ENCODE assay signal across 1 cellular context in the genomic region with DNA sequence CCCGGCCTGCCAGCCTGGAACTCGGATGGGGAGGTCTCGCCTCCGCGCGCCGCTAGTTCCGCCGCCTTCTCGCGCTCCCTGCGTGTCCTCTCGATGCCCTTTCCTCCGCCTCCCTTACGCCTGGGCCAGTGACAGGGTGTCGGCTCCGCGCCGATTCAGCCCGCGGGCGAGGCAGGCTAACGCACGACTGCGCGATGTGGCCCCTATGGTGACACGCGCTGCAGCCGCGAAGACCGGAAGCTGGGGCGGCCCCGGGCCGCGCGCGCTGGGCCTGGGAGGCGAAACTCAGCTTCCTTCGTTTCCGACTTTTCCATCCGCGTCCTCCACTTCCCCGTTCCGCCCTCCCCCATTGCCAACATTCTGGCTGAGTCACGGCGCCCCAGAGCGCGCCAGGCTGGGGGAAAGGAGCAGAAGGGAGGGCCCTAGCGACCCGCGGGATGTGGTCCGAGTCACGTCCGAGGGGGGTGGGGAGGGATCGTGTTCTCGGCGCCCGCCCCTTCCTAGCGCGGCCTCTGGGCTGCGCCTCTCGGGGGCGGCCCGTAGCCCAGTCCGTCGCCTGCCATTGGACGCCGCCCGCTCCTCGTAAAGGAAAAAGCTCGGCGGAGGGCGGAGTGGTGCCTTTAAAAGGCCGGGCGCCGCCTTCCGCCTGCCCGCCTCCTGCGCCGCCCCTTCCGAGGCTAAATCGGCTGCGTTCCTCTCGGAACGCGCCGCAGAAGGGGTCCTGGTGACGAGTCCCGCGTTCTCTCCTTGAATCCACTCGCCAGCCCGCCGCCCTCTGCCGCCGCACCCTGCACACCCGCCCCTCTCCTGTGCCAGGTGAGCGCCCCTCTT.
TF ChIP-seq lines count a peak whose summit lies in the region.

TSS of gene ALDOA (plus strand) at position 649 of the 831 bp plus-strand sequence. CDS start 1,138 bp downstream, outside the sequence.

TF ChIP-seq in K562, 482 proteins besides CTCF, POLR2A, EP300 and RAD21 (continued from another document and continues in another):
- TF ChIP-seq CREB3 (tag; conservative IDR thresholded peaks at IDR 0.05; ENCODE audit: low read depth) (peak; percentile 77; the same call in 1 of the 2 replicates), NR1H2 (CRISPR knock-in tag; IDR thresholded peaks at IDR 0.05) (no peak), ZNF133 (CRISPR knock-in tag; IDR thresholded peaks at IDR 0.05) (no peak), BACH1 (tag; IDR thresholded peaks at IDR 0.05) (peak; percentile 99), ZNF175 (CRISPR knock-in tag; IDR thresholded peaks at IDR 0.05; ENCODE audit: low read depth) (no peak), ZNF24 (IDR thresholded peaks at IDR 0.05) (peak; percentile 73; the same call in 1 of the 2 replicates), NRF1 (conservative IDR thresholded peaks at IDR 0.05 in 1 of 2, IDR thresholded peaks at IDR 0.05 in 1 of 2) (peak; percentile 97 to 98; a peak in 3 of 4 replicates), ZNF561 (CRISPR knock-in tag; conservative IDR thresholded peaks at IDR 0.05) (no peak), ZC3H8 (IDR thresholded peaks at IDR 0.05) (0 out of 2 replicates have a peak, but pooled peaks have one; percentile 19), SMC3 (conservative IDR thresholded peaks at IDR 0.05; ENCODE audit: insufficient read depth, low read depth, low read length) (no peak), PTTG1 (tag; IDR thresholded peaks at IDR 0.05; ENCODE audit: low read depth) (no peak), CBFB (CRISPR knock-in tag; IDR thresholded peaks at IDR 0.05) (no peak), TEAD4 (IDR thresholded peaks at IDR 0.05; ENCODE audit: low read length) (peak; percentile 20; the same call in 1 of the 2 replicates), TEAD4 (CRISPR knock-in tag; IDR thresholded peaks at IDR 0.05; ENCODE audit: borderline replicate concordance) (peak; percentile 85; the same call in 1 of the 2 replicates), KDM4B (IDR thresholded peaks at IDR 0.05; ENCODE audit: borderline replicate concordance in 2 of 2, low read depth in 1 of 2) (peak in 1 of 2 experiments; percentile 31; a peak in 1 of 4 replicates), ZNF431 (CRISPR knock-in tag; IDR thresholded peaks at IDR 0.05) (peak; percentile 50; the same call in 1 of the 2 replicates), ETS2 (tag; IDR thresholded peaks at IDR 0.05; ENCODE audit: borderline replicate concordance, poor library complexity, severe bottlenecking) (no peak), ARID1B (IDR thresholded peaks at IDR 0.05) (peak; percentile 65), CTBP1 (IDR thresholded peaks at IDR 0.05; ENCODE audit: borderline replicate concordance) (peak; percentile 97), SNIP1 (IDR thresholded peaks at IDR 0.05; ENCODE audit: low read depth) (no peak), ZNF347 (CRISPR knock-in tag; IDR thresholded peaks at IDR 0.05; ENCODE audit: low read depth) (no peak), FOXJ3 (CRISPR knock-in tag; IDR thresholded peaks at IDR 0.05) (no peak), RBFOX2 (IDR thresholded peaks at IDR 0.05; ENCODE audit: low read depth, low read length) (peak; percentile 97), ZNF197 (CRISPR knock-in tag; IDR thresholded peaks at IDR 0.05; ENCODE audit: low read depth) (no peak), HMGXB4 (CRISPR knock-in tag; IDR thresholded peaks at IDR 0.05) (no peak), STAT5B (CRISPR knock-in tag; IDR thresholded peaks at IDR 0.05) (no peak), BCL6 (CRISPR knock-in tag; IDR thresholded peaks at IDR 0.05) (no peak), CAMTA2 (CRISPR knock-in tag; conservative IDR thresholded peaks at IDR 0.05) (no peak), ZKSCAN8 (CRISPR knock-in tag; IDR thresholded peaks at IDR 0.05) (no peak), ZNF696 (CRISPR knock-in tag; conservative IDR thresholded peaks at IDR 0.05) (no peak), NFE2L1 (tag; IDR thresholded peaks at IDR 0.05; ENCODE audit: borderline replicate concordance, low read depth) (no peak), NFXL1 (CRISPR knock-in tag; IDR thresholded peaks at IDR 0.05) (no peak), ZNF707 (CRISPR knock-in tag; conservative IDR thresholded peaks at IDR 0.05) (no peak), ZNF41 (CRISPR knock-in tag; conservative IDR thresholded peaks at IDR 0.05) (no peak), HDGF (IDR thresholded peaks at IDR 0.05) (no peak), CLOCK (CRISPR knock-in tag; IDR thresholded peaks at IDR 0.05; ENCODE audit: borderline replicate concordance) (no peak), KAT7 (CRISPR knock-in tag; IDR thresholded peaks at IDR 0.05; ENCODE audit: borderline replicate concordance) (no peak), NR2C2 (CRISPR knock-in tag; IDR thresholded peaks at IDR 0.05) (peak; percentile 81), NR2C2 (tag; IDR thresholded peaks at IDR 0.05) (peak; percentile 73), ZZZ3 (IDR thresholded peaks at IDR 0.05) (no peak), TFAM (CRISPR knock-in tag; conservative IDR thresholded peaks at IDR 0.05) (no peak), ZNF695 (CRISPR knock-in tag; IDR thresholded peaks at IDR 0.05) (no peak), HDAC2 (IDR thresholded peaks at IDR 0.05) (peak; percentile 59), ID3 (CRISPR knock-in tag; IDR thresholded peaks at IDR 0.05) (no peak), ID3 (tag; IDR thresholded peaks at IDR 0.05) (peak; percentile 90), ZNF311 (CRISPR knock-in tag; IDR thresholded peaks at IDR 0.05) (no peak)
- TF ChIP-seq, protein P1, sequence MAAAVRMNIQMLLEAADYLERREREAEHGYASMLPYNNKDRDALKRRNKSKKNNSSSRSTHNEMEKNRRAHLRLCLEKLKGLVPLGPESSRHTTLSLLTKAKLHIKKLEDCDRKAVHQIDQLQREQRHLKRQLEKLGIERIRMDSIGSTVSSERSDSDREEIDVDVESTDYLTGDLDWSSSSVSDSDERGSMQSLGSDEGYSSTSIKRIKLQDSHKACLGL (CRISPR knock-in tag; IDR thresholded peaks at IDR 0.05; ENCODE audit: borderline replicate concordance, poor library complexity, severe bottlenecking) = peak; percentile 4
- TF ChIP-seq, protein P2, sequence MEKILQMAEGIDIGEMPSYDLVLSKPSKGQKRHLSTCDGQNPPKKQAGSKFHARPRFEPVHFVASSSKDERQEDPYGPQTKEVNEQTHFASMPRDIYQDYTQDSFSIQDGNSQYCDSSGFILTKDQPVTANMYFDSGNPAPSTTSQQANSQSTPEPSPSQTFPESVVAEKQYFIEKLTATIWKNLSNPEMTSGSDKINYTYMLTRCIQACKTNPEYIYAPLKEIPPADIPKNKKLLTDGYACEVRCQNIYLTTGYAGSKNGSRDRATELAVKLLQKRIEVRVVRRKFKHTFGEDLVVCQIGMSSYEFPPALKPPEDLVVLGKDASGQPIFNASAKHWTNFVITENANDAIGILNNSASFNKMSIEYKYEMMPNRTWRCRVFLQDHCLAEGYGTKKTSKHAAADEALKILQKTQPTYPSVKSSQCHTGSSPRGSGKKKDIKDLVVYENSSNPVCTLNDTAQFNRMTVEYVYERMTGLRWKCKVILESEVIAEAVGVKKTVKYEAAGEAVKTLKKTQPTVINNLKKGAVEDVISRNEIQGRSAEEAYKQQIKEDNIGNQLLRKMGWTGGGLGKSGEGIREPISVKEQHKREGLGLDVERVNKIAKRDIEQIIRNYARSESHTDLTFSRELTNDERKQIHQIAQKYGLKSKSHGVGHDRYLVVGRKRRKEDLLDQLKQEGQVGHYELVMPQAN (IDR thresholded peaks at IDR 0.05; ENCODE audit: borderline replicate concordance) = peak; percentile 61; the same call in 1 of the 2 replicates
- TF ChIP-seq, protein P3, sequence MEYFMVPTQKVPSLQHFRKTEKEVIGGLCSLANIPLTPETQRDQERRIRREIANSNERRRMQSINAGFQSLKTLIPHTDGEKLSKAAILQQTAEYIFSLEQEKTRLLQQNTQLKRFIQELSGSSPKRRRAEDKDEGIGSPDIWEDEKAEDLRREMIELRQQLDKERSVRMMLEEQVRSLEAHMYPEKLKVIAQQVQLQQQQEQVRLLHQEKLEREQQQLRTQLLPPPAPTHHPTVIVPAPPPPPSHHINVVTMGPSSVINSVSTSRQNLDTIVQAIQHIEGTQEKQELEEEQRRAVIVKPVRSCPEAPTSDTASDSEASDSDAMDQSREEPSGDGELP (CRISPR knock-in tag; IDR thresholded peaks at IDR 0.05; ENCODE audit: borderline replicate concordance) = peak; percentile 76; the same call in 1 of the 2 replicates
- TF ChIP-seq, protein P4, sequence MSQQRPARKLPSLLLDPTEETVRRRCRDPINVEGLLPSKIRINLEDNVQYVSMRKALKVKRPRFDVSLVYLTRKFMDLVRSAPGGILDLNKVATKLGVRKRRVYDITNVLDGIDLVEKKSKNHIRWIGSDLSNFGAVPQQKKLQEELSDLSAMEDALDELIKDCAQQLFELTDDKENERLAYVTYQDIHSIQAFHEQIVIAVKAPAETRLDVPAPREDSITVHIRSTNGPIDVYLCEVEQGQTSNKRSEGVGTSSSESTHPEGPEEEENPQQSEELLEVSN (IDR thresholded peaks at IDR 0.05; ENCODE audit: borderline replicate concordance in 1 of 2, extremely low read depth in 1 of 2, insufficient read depth in 1 of 2, insufficient read length in 1 of 2, low read depth in 1 of 2, low read length in 1 of 2, poor library complexity in 1 of 2, severe bottlenecking in 1 of 2) = peak; percentile 86 to 95
- TF ChIP-seq, protein P5, sequence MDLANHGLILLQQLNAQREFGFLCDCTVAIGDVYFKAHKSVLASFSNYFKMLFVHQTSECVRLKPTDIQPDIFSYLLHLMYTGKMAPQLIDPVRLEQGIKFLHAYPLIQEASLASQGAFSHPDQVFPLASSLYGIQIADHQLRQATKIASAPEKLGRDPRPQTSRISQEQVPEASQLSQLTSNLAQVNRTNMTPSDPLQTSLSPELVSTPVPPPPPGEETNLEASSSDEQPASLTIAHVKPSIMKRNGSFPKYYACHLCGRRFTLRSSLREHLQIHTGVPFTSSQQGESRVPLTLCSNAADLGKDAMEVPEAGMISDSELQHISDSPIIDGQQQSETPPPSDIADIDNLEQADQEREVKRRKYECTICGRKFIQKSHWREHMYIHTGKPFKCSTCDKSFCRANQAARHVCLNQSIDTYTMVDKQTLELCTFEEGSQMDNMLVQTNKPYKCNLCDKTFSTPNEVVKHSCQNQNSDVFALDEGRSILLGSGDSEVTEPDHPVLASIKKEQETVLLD (IDR thresholded peaks at IDR 0.05) = no peak
- TF ChIP-seq, protein P6, sequence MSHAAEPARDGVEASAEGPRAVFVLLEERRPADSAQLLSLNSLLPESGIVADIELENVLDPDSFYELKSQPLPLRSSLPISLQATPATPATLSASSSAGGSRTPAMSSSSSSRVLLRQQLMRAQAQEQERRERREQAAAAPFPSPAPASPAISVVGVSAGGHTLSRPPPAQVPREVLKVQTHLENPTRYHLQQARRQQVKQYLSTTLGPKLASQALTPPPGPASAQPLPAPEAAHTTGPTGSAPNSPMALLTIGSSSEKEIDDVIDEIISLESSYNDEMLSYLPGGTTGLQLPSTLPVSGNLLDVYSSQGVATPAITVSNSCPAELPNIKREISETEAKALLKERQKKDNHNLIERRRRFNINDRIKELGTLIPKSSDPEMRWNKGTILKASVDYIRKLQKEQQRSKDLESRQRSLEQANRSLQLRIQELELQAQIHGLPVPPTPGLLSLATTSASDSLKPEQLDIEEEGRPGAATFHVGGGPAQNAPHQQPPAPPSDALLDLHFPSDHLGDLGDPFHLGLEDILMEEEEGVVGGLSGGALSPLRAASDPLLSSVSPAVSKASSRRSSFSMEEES (CRISPR knock-in tag; IDR thresholded peaks at IDR 0.05) = no peak
- TF ChIP-seq, protein P7, sequence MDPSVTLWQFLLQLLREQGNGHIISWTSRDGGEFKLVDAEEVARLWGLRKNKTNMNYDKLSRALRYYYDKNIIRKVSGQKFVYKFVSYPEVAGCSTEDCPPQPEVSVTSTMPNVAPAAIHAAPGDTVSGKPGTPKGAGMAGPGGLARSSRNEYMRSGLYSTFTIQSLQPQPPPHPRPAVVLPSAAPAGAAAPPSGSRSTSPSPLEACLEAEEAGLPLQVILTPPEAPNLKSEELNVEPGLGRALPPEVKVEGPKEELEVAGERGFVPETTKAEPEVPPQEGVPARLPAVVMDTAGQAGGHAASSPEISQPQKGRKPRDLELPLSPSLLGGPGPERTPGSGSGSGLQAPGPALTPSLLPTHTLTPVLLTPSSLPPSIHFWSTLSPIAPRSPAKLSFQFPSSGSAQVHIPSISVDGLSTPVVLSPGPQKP (CRISPR knock-in tag; IDR thresholded peaks at IDR 0.05) = no peak
